In genomic region chr20:25048519-25048952, GRCh38 we compare ENCODE assay signal across 17 cellular contexts. TPM values are rescaled to one million over a fixed set of nuclear protein-coding genes. Genes with fewer than 3 reads are reported as not detected.
DNase-seq lines count a peak whose midpoint lies in the region; ATAC-seq and TF ChIP-seq lines count a peak whose summit lies in the region.
"Had no signal": no experiment of that assay in that cellular context is flagged by ENCODE, and none has a peak within 500 bp of the region (broad histone marks: within the 10 kb centered on the region; RNA-seq: fewer than 3 reads in every experiment).

No MANE protein-coding gene starts in this region.

- H3K36me3 Mint-ChIP-seq in activated naive CD8-positive, alpha-beta T cell treated with anti-CD3 and anti-CD28 coated beads, Interleukin-2, amount 10 ng/mL, durations not matched to agents 7 days and 5 days, result peaks cover 8% of the 10 kb centered on the region
- H3K36me3 Mint-ChIP-seq in activated naive CD8-positive, alpha-beta T cell treated with anti-CD3 and anti-CD28 coated beads for 36 hours, result no peaks in the 10 kb centered on the region
- H3K36me3 Mint-ChIP-seq: mesothelial cell of epicardium had no signal

- peaks cover 19 to 98% (median 87%) of the 10 kb centered on the region in 12 donors for H3K4me1 ChIP-seq in heart left ventricle
- H3K4me1 ChIP-seq in uterus, result peaks cover 3 to 12% of the 10 kb centered on the region in 2 donors

- no peak for ATAC-seq in activated naive CD8-positive, alpha-beta T cell treated with anti-CD3 and anti-CD28 coated beads, Interleukin-2, amount 10 ng/mL, durations not matched to agents 7 days and 5 days (ENCODE audit: low read depth)
- peak in 1 of 4 donors; percentile 19 for ATAC-seq in heart left ventricle
- ATAC-seq in HG03025 (IDR thresholded peaks at IDR 0.05; ENCODE audit: low FRiP score, unreplicated experiment), result no peak
- ATAC-seq: K562 had no signal

- intact Hi-C loops in heart left ventricle (cut with DNase I), result no loop called here
- intact Hi-C loops in posterior vena cava (cut with DNase I), result no loop called here
- intact Hi-C loops in uterus (cut with DNase I; ENCODE audit: low total_unique reads), result no loop called here

- TF ChIP-seq CTCF in heart left ventricle (IDR thresholded peaks at IDR 0.05), result no peak
- TF ChIP-seq CTCF in uterus (IDR thresholded peaks at IDR 0.05), result no peak

- H3K27me3 Mint-ChIP-seq in activated naive CD8-positive, alpha-beta T cell treated with anti-CD3 and anti-CD28 coated beads, Interleukin-2, amount 10 ng/mL, durations not matched to agents 7 days and 5 days, result no peaks in the 10 kb centered on the region
- H3K27me3 Mint-ChIP-seq in activated naive CD8-positive, alpha-beta T cell treated with anti-CD3 and anti-CD28 coated beads for 36 hours, result no peaks in the 10 kb centered on the region

- H3K27ac ChIP-seq in heart left ventricle (peak overlapping the region; percentile 29 to 100 (median 94)), uterus (no peak overlapping the region)

- no peaks in the 10 kb centered on the region for H3K9me3 ChIP-seq in heart left ventricle
- no peaks in the 10 kb centered on the region for H3K9me3 ChIP-seq in uterus

- WGBS in heart left ventricle, 4 donors, result 44 to 70% (median 57%) methylated on average over 8 of the region's 8 CpGs

- H3K27me3 ChIP-seq in heart left ventricle (no peaks in the 10 kb centered on the region), uterus (no peaks in the 10 kb centered on the region)

- no peak for TF ChIP-seq POLR2A in heart left ventricle (IDR thresholded peaks at IDR 0.05)
- no peak for TF ChIP-seq POLR2A in uterus (IDR thresholded peaks at IDR 0.05)

- POLR2A ChIA-PET in activated naive CD8-positive, alpha-beta T cell treated with anti-CD3 and anti-CD28 coated beads, Interleukin-2, amount 10 ng/mL, durations not matched to agents 7 days and 5 days (lab: Charles Lee), result no interaction called here

- no peaks in the 10 kb centered on the region for H3K9me3 Mint-ChIP-seq in activated naive CD8-positive, alpha-beta T cell treated with anti-CD3 and anti-CD28 coated beads, Interleukin-2, amount 10 ng/mL, durations not matched to agents 7 days and 5 days
- H3K9me3 Mint-ChIP-seq in activated naive CD8-positive, alpha-beta T cell treated with anti-CD3 and anti-CD28 coated beads for 36 hours, result no peaks in the 10 kb centered on the region
- H3K9me3 Mint-ChIP-seq: mesothelial cell of epicardium had no signal

- no peak overlapping the region for H3K4me3 ChIP-seq in heart left ventricle
- H3K4me3 ChIP-seq in uterus, result no peak overlapping the region
- H3K4me3 ChIP-seq: K562 had no signal

- DNase-seq in activated naive CD8-positive, alpha-beta T cell treated with anti-CD3 and anti-CD28 coated beads, Interleukin-2, amount 10 ng/mL, durations not matched to agents 7 days and 5 days, result peak; percentile 16
- DNase-seq in activated naive CD8-positive, alpha-beta T cell treated with anti-CD3 and anti-CD28 coated beads for 36 hours, result no peak
- DNase-seq in heart left ventricle (peak in 2 of 5 donors; percentile 27 to 34), posterior vena cava (ENCODE audit: low spot score) (peak; percentile 61), uterus (peak; percentile 9 to 14), retina (no peak), DMS 273 treated with DMSO at 0.1 percent for 48 hours (lab: John Stamatoyannopoulos, UW) (no peak)
- DNase-seq: activated CD4-positive, alpha-beta T cell treated with anti-CD3 and anti-CD28 coated beads, Interleukin-2, amount 50 U/mL, for 4 hours; activated gamma-delta T cell; foreskin fibroblast; NCI-H1092 treated with DMSO at 0.1 percent for 48 hours; stimulated activated CD4-positive, alpha-beta T cell treated with anti-CD3 and anti-CD28 coated beads, Interleukin-12 subunit alpha, Interleukin-12 subunit beta, amount 100 ng/mL, for 4 hours; T1000 had no signal

- H3K36me3 ChIP-seq in heart left ventricle (peaks cover 0 to 25% (median 18%) of the 10 kb centered on the region in 9 donors), uterus (no peaks in the 10 kb centered on the region)

- no peak overlapping the region for H3K4me3 Mint-ChIP-seq in activated naive CD8-positive, alpha-beta T cell treated with anti-CD3 and anti-CD28 coated beads, Interleukin-2, amount 10 ng/mL, durations not matched to agents 7 days and 5 days
- H3K4me3 Mint-ChIP-seq in activated naive CD8-positive, alpha-beta T cell treated with anti-CD3 and anti-CD28 coated beads for 36 hours, result no peak overlapping the region
- H3K4me3 Mint-ChIP-seq: mesothelial cell of epicardium had no signal

- no peak overlapping the region for H3K27ac Mint-ChIP-seq in activated naive CD8-positive, alpha-beta T cell treated with anti-CD3 and anti-CD28 coated beads, Interleukin-2, amount 10 ng/mL, durations not matched to agents 7 days and 5 days
- H3K27ac Mint-ChIP-seq in activated naive CD8-positive, alpha-beta T cell treated with anti-CD3 and anti-CD28 coated beads for 36 hours, result no peak overlapping the region
- H3K27ac Mint-ChIP-seq: mesothelial cell of epicardium had no signal

- peaks cover 21% of the 10 kb centered on the region for H3K4me1 Mint-ChIP-seq in activated naive CD8-positive, alpha-beta T cell treated with anti-CD3 and anti-CD28 coated beads, Interleukin-2, amount 10 ng/mL, durations not matched to agents 7 days and 5 days
- H3K4me1 Mint-ChIP-seq in activated naive CD8-positive, alpha-beta T cell treated with anti-CD3 and anti-CD28 coated beads for 36 hours, result peaks cover 24% of the 10 kb centered on the region

RNA-seq across cellular contexts. Expression of gene ACSS1, which starts 9.4 kb away (rescaled TPM):
- total RNA-seq in activated naive CD8-positive, alpha-beta T cell treated with anti-CD3 and anti-CD28 coated beads, Interleukin-2, amount 10 ng/mL, durations not matched to agents 7 days and 5 days, result 10 to 100 TPM; 53.3 to 55.8 TPM
- 10 to 100 TPM; 14.3 to 14.5 TPM for total RNA-seq in activated naive CD8-positive, alpha-beta T cell treated with anti-CD3 and anti-CD28 coated beads for 36 hours
- total RNA-seq in heart left ventricle, result 100 to 1,000 TPM in 5 of 9 donors, 10 to 100 TPM in 4; 57.5 to 177 (median 104) TPM
- 10 to 100 TPM; 43.5 to 78.9 TPM for polyA plus RNA-seq in heart left ventricle
- 10 to 100 TPM; 11.6 to 12.2 TPM for total RNA-seq in posterior vena cava
- 10 to 100 TPM; 11.8 to 35.1 (median 23.1) TPM for total RNA-seq in uterus

RNA-seq across cellular contexts. Expression of gene VSX1, which starts 33.4 kb away (rescaled TPM):
- total RNA-seq in activated naive CD8-positive, alpha-beta T cell treated with anti-CD3 and anti-CD28 coated beads, Interleukin-2, amount 10 ng/mL, durations not matched to agents 7 days and 5 days, result not detected
- total RNA-seq in activated naive CD8-positive, alpha-beta T cell treated with anti-CD3 and anti-CD28 coated beads for 36 hours, result not detected
- total RNA-seq in heart left ventricle (under 1 TPM in 5 of 9 donors, not detected in 4; 0.22 to 0.96 (median 0.51) TPM), posterior vena cava (not detected), uterus (under 1 TPM in 1 of 4 donors, not detected in 3; 0.18 TPM)
- polyA plus RNA-seq in heart left ventricle, result under 1 TPM in 1 of 2 donors, not detected in 1; 0.19 TPM
- total RNA-seq: A673, K562, mesothelial cell of epicardium had no signal
- polyA plus RNA-seq: K562 had no signal

RNA-seq across cellular contexts. Expression of gene APMAP, which starts 56.0 kb away (rescaled TPM):
- total RNA-seq in activated naive CD8-positive, alpha-beta T cell treated with anti-CD3 and anti-CD28 coated beads, Interleukin-2, amount 10 ng/mL, durations not matched to agents 7 days and 5 days, result 10 to 100 TPM; 60.7 to 64.6 TPM
- total RNA-seq in activated naive CD8-positive, alpha-beta T cell treated with anti-CD3 and anti-CD28 coated beads for 36 hours, result 10 to 100 TPM; 47.9 to 48.8 TPM
- 10 to 100 TPM; 22.6 to 61.3 (median 31.9) TPM for total RNA-seq in heart left ventricle
- polyA plus RNA-seq in heart left ventricle, result 10 to 100 TPM; 16.2 to 58.5 TPM
- total RNA-seq in posterior vena cava, result 10 to 100 TPM; 32.7 to 45.6 TPM
- total RNA-seq in uterus, result 10 to 100 TPM; 18.8 to 78.7 (median 57.7) TPM

Comparison
In these comparisons a context has a peak if more than half of its experiments do, and no peak if none do; other contexts are left out.
1. DNase-seq: peak in activated naive CD8-positive, alpha-beta T cell treated with anti-CD3 and anti-CD28 coated beads, Interleukin-2, amount 10 ng/mL, durations not matched to agents 7 days and 5 days (single experiment), posterior vena cava (single experiment) and uterus (2 of 2); none in activated naive CD8-positive, alpha-beta T cell treated with anti-CD3 and anti-CD28 coated beads for 36 hours (single experiment), retina (single experiment) and DMS 273 treated with DMSO at 0.1 percent for 48 hours (single experiment).
2. H3K27ac ChIP-seq: peak in heart left ventricle (12 of 12); none in uterus (0 of 2).